Comparison of ENCODE assay signal across 33 cellular contexts in the genomic region with DNA sequence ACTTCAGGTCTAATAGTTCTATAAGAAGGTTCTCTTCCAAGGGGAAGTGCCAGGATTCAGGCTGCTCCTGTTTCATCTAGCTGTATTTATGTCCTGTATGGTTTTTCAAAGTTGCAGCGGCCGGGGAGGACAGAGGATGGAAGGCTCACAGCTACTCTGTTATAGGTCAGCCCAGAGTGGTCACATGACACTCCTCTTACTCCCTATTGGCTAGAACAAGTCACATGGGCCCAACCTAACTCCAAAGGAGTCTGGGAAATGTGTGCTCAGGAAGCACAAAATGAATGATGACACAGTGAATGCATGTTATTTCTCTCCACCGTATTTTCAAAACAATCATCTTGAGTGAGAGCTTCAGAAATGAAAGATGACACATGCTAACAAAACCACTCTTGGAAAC.
"Had no signal": no experiment of that assay in that cellular context is flagged by ENCODE, and none has a peak within 500 bp of the region (broad histone marks: within the 10 kb centered on the region; RNA-seq: fewer than 3 reads in every experiment).

No MANE protein-coding gene starts in this region.

- H3K4me1 ChIP-seq: adrenal gland, body of pancreas, colonic mucosa, esophagus squamous epithelium, gastroesophageal sphincter, heart right ventricle had no signal

- H3K4me3 ChIP-seq: adrenal gland, body of pancreas, cardiac muscle cell, colonic mucosa, esophagus squamous epithelium, gastroesophageal sphincter, heart right ventricle, hepatocyte had no signal

- ATAC-seq: activated CD4-positive, CD25-positive, alpha-beta regulatory T cell treated with anti-CD3 and anti-CD28 coated beads, Interleukin-2, amount 50 U/mL, for 24 hours; activated CD8-positive, alpha-beta memory T cell treated with anti-CD3 and anti-CD28 coated beads, Interleukin-2, amount 10 ng/mL, durations not matched to agents 7 days and 5 days; activated CD8-positive, alpha-beta T cell treated with anti-CD3 and anti-CD28 coated beads, Interleukin-2, amount 10 ng/mL, durations not matched to agents 7 days and 5 days; activated naive CD8-positive, alpha-beta T cell treated with anti-CD3 and anti-CD28 coated beads, Interleukin-2, amount 50 U/mL, for 24 hours; body of pancreas; gastroesophageal sphincter; heart right ventricle had no signal

- H3K27me3 ChIP-seq: adrenal gland, body of pancreas, cardiac muscle cell, colonic mucosa, esophagus squamous epithelium, gastroesophageal sphincter had no signal

- H3K27ac ChIP-seq: adrenal gland, body of pancreas, cardiac muscle cell, colonic mucosa, epithelial cell of prostate, esophagus squamous epithelium, gastroesophageal sphincter, heart right ventricle, hepatocyte, WERI-Rb-1 had no signal

- FAIRE-seq: endometrium, endothelial cell of umbilical vein had no signal

- H2AFZ ChIP-seq: hepatocyte had no signal

- H3K9me3 ChIP-seq: adrenal gland, body of pancreas, colonic mucosa, esophagus squamous epithelium, gastroesophageal sphincter had no signal

- H3K4me2 ChIP-seq: hepatocyte had no signal

- DNase-seq: activated B cell treated with CpG ODN at 0.5 μM for 24 hours; activated CD4-positive, alpha-beta T cell treated with anti-CD3 and anti-CD28 coated beads for 48 hours; activated CD4-positive, alpha-beta T cell treated with anti-CD3 and anti-CD28 coated beads, Interleukin-2, amount 50 U/mL, for 1 hour; activated CD4-positive, alpha-beta T cell treated with anti-CD3 and anti-CD28 coated beads, Interleukin-2, amount 50 U/mL, for 48 hours; activated CD8-positive, alpha-beta memory T cell treated with anti-CD3 and anti-CD28 coated beads, Interleukin-2, amount 10 ng/mL, durations not matched to agents 7 days and 5 days; activated CD8-positive, alpha-beta memory T cell treated with anti-CD3 and anti-CD28 coated beads, Interleukin-2, amount 50 U/mL, for 4 hours; activated CD8-positive, alpha-beta T cell treated with anti-CD3 and anti-CD28 coated beads, Interleukin-2, amount 10 ng/mL, durations not matched to agents 7 days and 5 days; activated effector memory CD4-positive, alpha-beta T cell treated with anti-CD3 and anti-CD28 coated beads, Interleukin-2, amount 50 U/mL, for 16 hours; activated naive CD4-positive, alpha-beta T cell treated with anti-CD3 and anti-CD28 coated beads for 36 hours; activated naive CD8-positive, alpha-beta T cell treated with anti-CD3 and anti-CD28 coated beads for 36 hours; activated naive CD8-positive, alpha-beta T cell treated with anti-CD3 and anti-CD28 coated beads, Interleukin-2, amount 50 U/mL, for 24 hours; activated T-cell treated with anti-CD3 and anti-CD28 coated beads, Interleukin-2, amount 50 U/mL, for 1 hour; activated T-cell treated with anti-CD3 and anti-CD28 coated beads, Interleukin-2, amount 50 U/mL, for 48 hours; adrenal gland; amygdala; aorta; body of pancreas; central memory CD4-positive, alpha-beta T cell; cerebellar nuclear complex; colonic mucosa; effector CD8-positive, alpha-beta T cell; esophagus squamous epithelium; foreskin melanocyte; heart right ventricle; T1000; WERI-Rb-1 had no signal

- H3K79me2 ChIP-seq: hepatocyte had no signal

- H3K36me3 ChIP-seq: adrenal gland, cardiac muscle cell, colonic mucosa, esophagus squamous epithelium, gastroesophageal sphincter, heart right ventricle, WERI-Rb-1 had no signal
